ENCODE assay signal across 16 cellular contexts in the genomic region with DNA sequence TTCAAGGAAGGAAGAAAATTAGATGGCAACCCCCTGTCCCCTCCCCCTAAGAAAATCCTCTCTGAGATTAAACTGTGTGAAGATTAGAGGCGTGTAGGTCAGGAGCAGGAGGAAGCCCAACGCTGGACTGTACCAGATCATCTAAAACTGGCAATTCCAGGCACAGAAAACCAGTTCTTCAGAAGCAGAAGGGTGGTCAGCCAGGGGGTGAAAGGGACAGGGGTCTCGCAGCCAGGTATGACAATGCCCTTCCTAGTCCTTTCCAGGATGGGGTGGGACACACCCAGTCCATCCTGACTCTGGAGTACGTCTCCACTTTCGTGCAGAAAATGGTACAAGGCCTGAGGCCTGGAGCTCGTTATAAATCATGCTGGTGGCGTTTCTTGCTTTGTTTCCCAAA. TPM values are rescaled to one million over a fixed set of nuclear protein-coding genes. Genes with fewer than 3 reads are reported as not detected.
DNase-seq lines count a peak whose midpoint lies in the region; ATAC-seq and TF ChIP-seq lines count a peak whose summit lies in the region.
"Had no signal": no experiment of that assay in that cellular context is flagged by ENCODE, and none has a peak within 500 bp of the region (broad histone marks: within the 10 kb centered on the region; RNA-seq: fewer than 3 reads in every experiment).

No MANE protein-coding gene starts in this region.

- no peak overlapping the region for H2AFZ ChIP-seq in neural progenitor cell (replicated peaks)

- H3K27ac ChIP-seq in neural progenitor cell, result no peak overlapping the region
- H3K27ac ChIP-seq: brain microvascular endothelial cell, esophagus muscularis mucosa had no signal

- H3K27ac Mint-ChIP-seq in activated T-cell treated with anti-CD3 and anti-CD28 coated beads, Interleukin-2, amount 50 U/mL, for 72 hours, result peak overlapping the region; percentile 98
- H3K27ac Mint-ChIP-seq in neural progenitor cell, result no peak overlapping the region
- H3K27ac Mint-ChIP-seq in endothelial cell (ENCODE audit: unreplicated experiment), result no peak overlapping the region

- no peaks in the 10 kb centered on the region for H3K27me3 Mint-ChIP-seq in activated T-cell treated with anti-CD3 and anti-CD28 coated beads, Interleukin-2, amount 50 U/mL, for 72 hours (ENCODE audit: low read depth)
- H3K27me3 Mint-ChIP-seq in neural progenitor cell (ENCODE audit: insufficient read depth, low read depth) (peaks cover 5% of the 10 kb centered on the region), endothelial cell (ENCODE audit: unreplicated experiment) (peaks cover 5% of the 10 kb centered on the region)

- no peak for TF ChIP-seq CTCF in neural progenitor cell (IDR thresholded peaks at IDR 0.05)
- no peak for TF ChIP-seq CTCF in endothelial cell (IDR thresholded peaks at IDR 0.05; ENCODE audit: unreplicated experiment)

- H3F3A ChIP-seq in neural progenitor cell (ENCODE audit: low read depth), result peaks cover 42% of the 10 kb centered on the region

- peaks cover under 1% of the 10 kb centered on the region for H3K79me2 ChIP-seq in neural progenitor cell (ENCODE audit: low read depth)

- H3K27me3 ChIP-seq in neural progenitor cell, result no peaks in the 10 kb centered on the region
- H3K27me3 ChIP-seq: brain microvascular endothelial cell had no signal

- H4K20me1 ChIP-seq in neural progenitor cell (ENCODE audit: low read depth), result no peaks in the 10 kb centered on the region

- H3K9ac ChIP-seq in neural progenitor cell, result no peak overlapping the region

- no peaks in the 10 kb centered on the region for H3K9me3 ChIP-seq in neural progenitor cell (ENCODE audit: low read depth)
- H3K9me3 ChIP-seq: esophagus muscularis mucosa had no signal

- H3K4me1 Mint-ChIP-seq in activated T-cell treated with anti-CD3 and anti-CD28 coated beads, Interleukin-2, amount 50 U/mL, for 72 hours (ENCODE audit: low read depth), result peaks cover 80% of the 10 kb centered on the region
- H3K4me1 Mint-ChIP-seq in neural progenitor cell (peaks cover 60% of the 10 kb centered on the region), endothelial cell (ENCODE audit: unreplicated experiment) (peaks cover 27% of the 10 kb centered on the region)

- no peak for DNase-seq in activated T-cell treated with anti-CD3 and anti-CD28 coated beads, Interleukin-2, amount 50 U/mL, for 72 hours
- DNase-seq in neural progenitor cell (ENCODE audit: low spot score) (no peak), endothelial cell (ENCODE audit: low spot score) (no peak), NCI-H2107 treated with DMSO at 0.1 percent for 48 hours (lab: John Stamatoyannopoulos, UW; ENCODE audit: unreplicated experiment) (no peak)
- DNase-seq: brain microvascular endothelial cell; hypothalamus; NCI-H1092 treated with DMSO at 0.1 percent for 48 hours; NCI-H524; stimulated activated CD4-positive, alpha-beta T cell treated with anti-CD3 and anti-CD28 coated beads, Interleukin-4, amount 100 ng/mL, for 4 hours; substantia nigra had no signal

- peaks cover 11 to 12% of the 10 kb centered on the region in 2 donors for H3K36me3 Mint-ChIP-seq in activated T-cell treated with anti-CD3 and anti-CD28 coated beads, Interleukin-2, amount 50 U/mL, for 72 hours (ENCODE audit: insufficient read depth in 2 of 2)
- no peaks in the 10 kb centered on the region for H3K36me3 Mint-ChIP-seq in neural progenitor cell
- no peaks in the 10 kb centered on the region for H3K36me3 Mint-ChIP-seq in endothelial cell (ENCODE audit: low read depth, unreplicated experiment)

- H3K4me2 ChIP-seq in neural progenitor cell, result no peak overlapping the region

- H3K36me3 ChIP-seq in neural progenitor cell, result no peaks in the 10 kb centered on the region
- H3K36me3 ChIP-seq: brain microvascular endothelial cell, esophagus muscularis mucosa had no signal

- peak overlapping the region; percentile 90 for H3K4me3 ChIP-seq in GM08714 (ENCODE audit: low read length)
- no peak overlapping the region for H3K4me3 ChIP-seq in neural progenitor cell
- H3K4me3 ChIP-seq: esophagus muscularis mucosa, lung had no signal

- no peaks in the 10 kb centered on the region for H3K9me3 Mint-ChIP-seq in activated T-cell treated with anti-CD3 and anti-CD28 coated beads, Interleukin-2, amount 50 U/mL, for 72 hours
- H3K9me3 Mint-ChIP-seq in neural progenitor cell, result no peaks in the 10 kb centered on the region
- H3K9me3 Mint-ChIP-seq in endothelial cell (ENCODE audit: unreplicated experiment), result no peaks in the 10 kb centered on the region

- ATAC-seq in HG02759 (IDR thresholded peaks at IDR 0.05; ENCODE audit: unreplicated experiment) (peak; percentile 1), HG02678 (IDR thresholded peaks at IDR 0.05; ENCODE audit: unreplicated experiment) (no peak)
- ATAC-seq in activated T-cell treated with anti-CD3 and anti-CD28 coated beads, Interleukin-2, amount 50 U/mL, for 72 hours (replicated peaks in 1 of 2), result no peak
- ATAC-seq: SK-N-SH treated with all-trans-retinoic acid at 6 μM for 48 hours had no signal

- H3K4me3 Mint-ChIP-seq in activated T-cell treated with anti-CD3 and anti-CD28 coated beads, Interleukin-2, amount 50 U/mL, for 72 hours, result peak overlapping the region; percentile 89 to 90
- H3K4me3 Mint-ChIP-seq in neural progenitor cell (peak overlapping the region; percentile 9), endothelial cell (ENCODE audit: unreplicated experiment) (no peak overlapping the region)

- H3K4me1 ChIP-seq in neural progenitor cell, result peaks cover 60% of the 10 kb centered on the region
- H3K4me1 ChIP-seq: esophagus muscularis mucosa had no signal

RNA-seq across cellular contexts. Expression of a gene that starts 3.3 kb away (rescaled TPM):
- 100 to 1,000 TPM; 150 to 182 TPM for total RNA-seq in activated T-cell treated with anti-CD3 and anti-CD28 coated beads, Interleukin-2, amount 50 U/mL, for 72 hours
- total RNA-seq in neural progenitor cell (ENCODE audit: low replicate concordance) (5.7 and 11.2 TPM in 2 replicates), endothelial cell (ENCODE audit: unreplicated experiment) (20.4 TPM)
